8 cellular contexts compared by ENCODE assay signal in genomic region chr17:4710693-4711634, GRCh38. TPM values are rescaled to one million over a fixed set of nuclear protein-coding genes. Genes with fewer than 3 reads are reported as not detected.
A peak's percentile ranks its signal among the peaks of the same experiment; 100 is the strongest.
DNase-seq lines count a peak whose midpoint lies in the region; ATAC-seq and TF ChIP-seq lines count a peak whose summit lies in the region.

No MANE protein-coding gene starts in this region.

- no peaks in the 10 kb centered on the region for H3K36me3 ChIP-seq in SJCRH30

- no peaks in the 10 kb centered on the region for H3K9me3 Mint-ChIP-seq in activated naive CD8-positive, alpha-beta T cell treated with anti-CD3 and anti-CD28 coated beads, Interleukin-2, amount 50 U/mL, for 24 hours

- no peaks in the 10 kb centered on the region for H3K27me3 ChIP-seq in SJCRH30

- H3K4me1 Mint-ChIP-seq in activated naive CD8-positive, alpha-beta T cell treated with anti-CD3 and anti-CD28 coated beads, Interleukin-2, amount 50 U/mL, for 24 hours: peaks cover 66% of the 10 kb centered on the region

- no peaks in the 10 kb centered on the region for H3K9me3 ChIP-seq in SJCRH30 (replicated peaks)

- H3K36me3 Mint-ChIP-seq in activated naive CD8-positive, alpha-beta T cell treated with anti-CD3 and anti-CD28 coated beads, Interleukin-2, amount 50 U/mL, for 24 hours (ENCODE audit: low read depth): peaks cover 21% of the 10 kb centered on the region

- no peak for DNase-seq in SJCRH30
- peak; percentile 53 for DNase-seq in activated naive CD8-positive, alpha-beta T cell treated with anti-CD3 and anti-CD28 coated beads, Interleukin-2, amount 50 U/mL, for 24 hours
- DNase-seq in stimulated activated CD4-positive, alpha-beta T cell treated with anti-CD3 and anti-CD28 coated beads, Interleukin-15, amount 100 ng/mL, for 24 hours: peak; percentile 62
- DNase-seq in glomerular visceral epithelial cell (ENCODE audit: extremely low spot score): no peak
- no peak for DNase-seq in mesenteric fat pad (ENCODE audit: low spot score)

- H3K4me3 ChIP-seq in SJCRH30: peak overlapping the region; percentile 70
- H3K4me3 ChIP-seq in iPS-11a (ENCODE audit: low read depth, low read length): peak overlapping the region; percentile 69

- ATAC-seq in GM21717 (IDR thresholded peaks at IDR 0.05; ENCODE audit: unreplicated experiment): peak; percentile 51
- ATAC-seq in activated naive CD8-positive, alpha-beta T cell treated with anti-CD3 and anti-CD28 coated beads, Interleukin-2, amount 50 U/mL, for 24 hours: no peak

- no peaks in the 10 kb centered on the region for H3K27me3 Mint-ChIP-seq in activated naive CD8-positive, alpha-beta T cell treated with anti-CD3 and anti-CD28 coated beads, Interleukin-2, amount 50 U/mL, for 24 hours

- TF ChIP-seq CTCF in 22Rv1 (IDR thresholded peaks at IDR 0.05): no peak

- no peaks in the 10 kb centered on the region; the same call in 1 of the 2 replicates for H3K4me1 ChIP-seq in SJCRH30

- H3K27ac ChIP-seq in 22Rv1: peak overlapping the region; percentile 92
- H3K27ac ChIP-seq in SJCRH30: peak overlapping the region; percentile 87; the same call in 1 of the 2 replicates

- H3K27ac Mint-ChIP-seq in activated naive CD8-positive, alpha-beta T cell treated with anti-CD3 and anti-CD28 coated beads, Interleukin-2, amount 50 U/mL, for 24 hours: peak overlapping the region; percentile 83

- peak overlapping the region; percentile 96 for H3K4me3 Mint-ChIP-seq in activated naive CD8-positive, alpha-beta T cell treated with anti-CD3 and anti-CD28 coated beads, Interleukin-2, amount 50 U/mL, for 24 hours

RNA-seq across cellular contexts. Expression of gene ARRB2, which starts 0.5 kb away (rescaled TPM):
- total RNA-seq in SJCRH30 (2014; rRNA removed; shearing (Covaris generic)): 23.3 and 23.9 TPM in 2 replicates
- total RNA-seq in mesenteric fat pad: 131 TPM

RNA-seq across cellular contexts. Expression of gene PELP1, which starts 7.0 kb away (rescaled TPM):
- total RNA-seq in SJCRH30 (2014; rRNA removed; shearing (Covaris generic)): 23.6 and 27.2 TPM in 2 replicates
- 29.3 TPM for total RNA-seq in mesenteric fat pad

RNA-seq across cellular contexts. Expression of gene MED11, which starts 20.3 kb away (rescaled TPM):
- 5.5 and 5.6 TPM in 2 replicates for total RNA-seq in SJCRH30 (2014; rRNA removed; shearing (Covaris generic))
- 16.1 TPM for total RNA-seq in mesenteric fat pad

RNA-seq across cellular contexts. Expression of gene ZMYND15, which starts 28.7 kb away (rescaled TPM):
- total RNA-seq in SJCRH30 (2014; rRNA removed; shearing (Covaris generic)): not detected in 2 replicates
- total RNA-seq in mesenteric fat pad: 2.9 TPM

RNA-seq across cellular contexts. Expression of gene CXCL16, which starts 28.8 kb away (rescaled TPM):
- total RNA-seq in SJCRH30 (2014; rRNA removed; shearing (Covaris generic)): not detected in 2 replicates
- total RNA-seq in mesenteric fat pad: 51.3 TPM

Comparison
In these comparisons a context has a peak if more than half of its experiments do, and no peak if none do; other contexts are left out.
1. DNase-seq: peak in activated naive CD8-positive, alpha-beta T cell treated with anti-CD3 and anti-CD28 coated beads, Interleukin-2, amount 50 U/mL, for 24 hours (single experiment) and stimulated activated CD4-positive, alpha-beta T cell treated with anti-CD3 and anti-CD28 coated beads, Interleukin-15, amount 100 ng/mL, for 24 hours (single experiment); none in SJCRH30 (0 of 2), glomerular visceral epithelial cell (single experiment) and mesenteric fat pad (single experiment).